Comparison of ENCODE assay signal across 2 cellular contexts in the genomic region with DNA sequence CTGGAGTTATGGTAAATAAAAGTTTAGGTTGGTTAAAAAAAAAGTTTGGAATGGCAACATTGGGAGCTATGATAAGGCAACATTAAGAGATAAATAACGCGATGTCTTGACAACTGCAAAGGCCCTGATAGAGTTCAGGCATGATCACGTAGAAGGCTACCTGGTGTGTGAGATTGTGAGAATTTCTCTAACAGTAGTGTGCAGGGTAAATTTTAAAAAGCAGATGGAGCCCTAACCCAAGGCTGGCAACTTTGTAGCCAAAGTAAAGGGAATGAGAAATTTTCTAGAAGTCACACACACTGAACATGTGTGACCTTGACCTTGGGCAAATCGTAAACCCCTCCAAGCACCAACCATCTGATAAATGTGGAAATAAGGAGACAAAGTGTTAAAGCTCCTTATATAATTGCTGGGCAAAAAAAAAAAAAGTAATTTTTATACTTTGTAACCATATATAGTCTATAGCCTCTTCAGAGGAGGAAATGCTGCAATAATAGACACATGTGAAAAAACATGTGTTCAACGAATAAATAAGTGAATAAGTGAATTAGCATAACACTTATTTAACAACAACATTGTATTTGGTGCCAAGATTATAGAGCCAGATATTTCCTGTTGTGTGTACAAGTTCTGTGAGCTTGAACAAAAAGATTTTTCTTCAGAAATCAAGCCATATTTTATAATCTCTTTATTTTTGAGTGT.
TF ChIP-seq lines count a peak whose summit lies in the region.

No MANE protein-coding gene starts in this region.

TF ChIP-seq in SK-N-SH, 30 proteins besides CTCF, POLR2A, EP300 and RAD21:
- TF ChIP-seq FOSL2 (IDR thresholded peaks at IDR 0.05; ENCODE audit: borderline replicate concordance, low read depth) (no peak), SMC3 (IDR thresholded peaks at IDR 0.05; ENCODE audit: low read depth, low read length) (peak; percentile 21; the same call in 1 of the 2 replicates)
TF ChIP-seq in SK-N-SH: peak in this region for 1.

TF ChIP-seq in SK-N-SH treated with all-trans-retinoic acid at 6 μM for 48 hours, 23 proteins besides CTCF, POLR2A, EP300 and RAD21:
- TF ChIP-seq PPARA (CRISPR knock-in tag; IDR thresholded peaks at IDR 0.05; ENCODE audit: borderline replicate concordance) (no peak), ZC3H10 (CRISPR knock-in tag; IDR thresholded peaks at IDR 0.05) (no peak), CSDC2 (CRISPR knock-in tag; IDR thresholded peaks at IDR 0.05) (no peak), ZNF8 (CRISPR knock-in tag; IDR thresholded peaks at IDR 0.05) (no peak), ISL1 (CRISPR knock-in tag; IDR thresholded peaks at IDR 0.05) (no peak), ZFP30 (CRISPR knock-in tag; IDR thresholded peaks at IDR 0.05) (no peak)
- TF ChIP-seq, protein P1, sequence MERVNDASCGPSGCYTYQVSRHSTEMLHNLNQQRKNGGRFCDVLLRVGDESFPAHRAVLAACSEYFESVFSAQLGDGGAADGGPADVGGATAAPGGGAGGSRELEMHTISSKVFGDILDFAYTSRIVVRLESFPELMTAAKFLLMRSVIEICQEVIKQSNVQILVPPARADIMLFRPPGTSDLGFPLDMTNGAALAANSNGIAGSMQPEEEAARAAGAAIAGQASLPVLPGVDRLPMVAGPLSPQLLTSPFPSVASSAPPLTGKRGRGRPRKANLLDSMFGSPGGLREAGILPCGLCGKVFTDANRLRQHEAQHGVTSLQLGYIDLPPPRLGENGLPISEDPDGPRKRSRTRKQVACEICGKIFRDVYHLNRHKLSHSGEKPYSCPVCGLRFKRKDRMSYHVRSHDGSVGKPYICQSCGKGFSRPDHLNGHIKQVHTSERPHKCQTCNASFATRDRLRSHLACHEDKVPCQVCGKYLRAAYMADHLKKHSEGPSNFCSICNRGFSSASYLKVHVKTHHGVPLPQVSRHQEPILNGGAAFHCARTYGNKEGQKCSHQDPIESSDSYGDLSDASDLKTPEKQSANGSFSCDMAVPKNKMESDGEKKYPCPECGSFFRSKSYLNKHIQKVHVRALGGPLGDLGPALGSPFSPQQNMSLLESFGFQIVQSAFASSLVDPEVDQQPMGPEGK (CRISPR knock-in tag; IDR thresholded peaks at IDR 0.05; ENCODE audit: borderline replicate concordance), result no peak
